ENCODE assay signal across 13 cellular contexts in the genomic region with DNA sequence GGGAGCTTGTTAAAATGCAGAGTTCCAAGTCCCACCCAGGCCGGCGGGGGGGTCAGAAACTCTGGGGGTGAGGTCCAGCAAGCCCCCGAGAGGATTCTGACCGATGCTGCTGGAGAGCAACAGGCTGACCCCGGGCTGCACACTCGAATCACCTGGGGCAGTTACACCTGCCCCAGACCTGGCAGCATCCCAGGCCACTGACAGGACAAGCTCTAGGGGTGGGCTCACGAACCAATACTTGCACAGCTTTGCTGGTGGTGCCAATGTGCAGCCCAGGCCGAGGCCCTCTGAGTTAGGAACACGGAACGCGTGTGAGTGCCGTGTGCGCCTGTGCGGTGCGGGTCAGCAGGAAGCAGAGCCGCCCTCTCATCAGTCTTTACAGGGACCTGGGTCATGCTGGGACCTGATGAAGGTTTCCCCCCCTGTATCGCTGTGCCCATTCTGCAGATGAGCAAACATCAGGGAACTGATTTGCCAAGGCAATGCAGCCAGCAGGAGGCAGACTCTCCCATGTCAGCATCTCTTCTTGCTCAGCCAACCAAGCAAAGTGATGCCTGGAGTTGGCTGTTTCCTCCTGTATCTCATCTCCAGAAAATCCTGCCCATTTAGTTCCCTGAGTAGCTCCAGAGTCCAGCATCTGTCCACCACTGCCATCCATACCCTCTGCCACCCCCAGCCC. TPM values are rescaled to one million over a fixed set of nuclear protein-coding genes. Genes with fewer than 3 reads are reported as not detected.
DNase-seq lines count a peak whose midpoint lies in the region; ATAC-seq and TF ChIP-seq lines count a peak whose summit lies in the region.
"Had no signal": no experiment of that assay in that cellular context is flagged by ENCODE, and none has a peak within 500 bp of the region (broad histone marks: within the 10 kb centered on the region; RNA-seq: fewer than 3 reads in every experiment).

No MANE protein-coding gene starts in this region.

- no peaks in the 10 kb centered on the region for H3K4me1 ChIP-seq in vagina

- H3K4me3 ChIP-seq in AG10803 (ENCODE audit: low read length) = no peak overlapping the region
- no peak overlapping the region for H3K4me3 ChIP-seq in GM12875 (ENCODE audit: low read depth, low read length)
- H3K4me3 ChIP-seq in fibroblast of pulmonary artery (replicated peaks; ENCODE audit: low read depth, low read length) = no peak overlapping the region
- no peak overlapping the region for H3K4me3 ChIP-seq in vagina

- TF ChIP-seq POLR2A in vagina (IDR thresholded peaks at IDR 0.05) = no peak

- no peak overlapping the region for H3K27ac ChIP-seq in vagina

- ATAC-seq in GM21619 (IDR thresholded peaks at IDR 0.05; ENCODE audit: unreplicated experiment) = no peak
- ATAC-seq: activated T-helper 17 cell treated with anti-CD3 and anti-CD28 coated beads, Interleukin-2, amount 50 U/mL, for 72 hours; stimulated activated naive CD8-positive, alpha-beta T cell treated with anti-CD3 and anti-CD28 coated beads, Interleukin-15, amount 100 ng/mL, for 72 hours had no signal

- peaks cover 10% of the 10 kb centered on the region for H3K9me3 ChIP-seq in vagina

- H3K27me3 ChIP-seq in vagina = no peaks in the 10 kb centered on the region

- intact Hi-C loops in vagina (cut with DNase I) = no loop called here

- H3K36me3 ChIP-seq in vagina = no peaks in the 10 kb centered on the region

- peak; percentile 9; the same call in 1 of the 2 replicates for TF ChIP-seq CTCF in AG10803 (conservative IDR thresholded peaks at IDR 0.05; ENCODE audit: low read length)
- peak; percentile 51 for TF ChIP-seq CTCF in GM12875 (IDR thresholded peaks at IDR 0.05; ENCODE audit: borderline replicate concordance, insufficient read depth, low read depth, low read length)
- TF ChIP-seq CTCF in fibroblast of pulmonary artery (IDR thresholded peaks at IDR 0.05; ENCODE audit: low read length, missing control alignments) = peak; percentile 36
- no peak for TF ChIP-seq CTCF in vagina (IDR thresholded peaks at IDR 0.05)

- DNase-seq in AG10803 (ENCODE audit: low read depth) (no peak), T follicular helper cell (ENCODE audit: low read depth) (peak; percentile 7), fibroblast of pulmonary artery (ENCODE audit: low read depth) (peak; percentile 29), vagina (ENCODE audit: extremely low spot score in 2 of 2) (no peak), 8988T (no peak), cerebellar cortex (ENCODE audit: low spot score) (no peak)
- DNase-seq: NCI-H1092 treated with DMSO at 0.1 percent for 48 hours; Right ventricle myocardium superior; stimulated activated naive CD8-positive, alpha-beta T cell treated with anti-CD3 and anti-CD28 coated beads, Interleukin-15, amount 100 ng/mL, for 72 hours had no signal

RNA-seq across cellular contexts. Expression of a gene that starts 16.3 kb away (rescaled TPM):
- total RNA-seq in vagina = not detected
- total RNA-seq: activated T-helper 17 cell treated with anti-CD3 and anti-CD28 coated beads, Interleukin-2, amount 50 U/mL, for 72 hours; fibroblast of lung; Right ventricle myocardium superior had no signal

RNA-seq across cellular contexts. Expression of a gene that starts 43.3 kb away (rescaled TPM):
- 12.0 TPM for total RNA-seq in vagina
- total RNA-seq: activated T-helper 17 cell treated with anti-CD3 and anti-CD28 coated beads, Interleukin-2, amount 50 U/mL, for 72 hours; fibroblast of lung; Right ventricle myocardium superior had no signal

RNA-seq across cellular contexts. Expression of a gene that starts 58.4 kb away (rescaled TPM):
- total RNA-seq in vagina = 2.0 TPM
- total RNA-seq: activated T-helper 17 cell treated with anti-CD3 and anti-CD28 coated beads, Interleukin-2, amount 50 U/mL, for 72 hours had no signal

Comparison
In these comparisons a context has a peak if more than half of its experiments do, and no peak if none do; other contexts are left out.
1. DNase-seq: peak in T follicular helper cell (single experiment) and fibroblast of pulmonary artery (single experiment); none in AG10803 (single experiment), vagina (0 of 2), 8988T (single experiment) and cerebellar cortex (single experiment).
2. CTCF ChIP-seq: peak in AG10803 (single experiment), GM12875 (single experiment) and fibroblast of pulmonary artery (single experiment); none in vagina (0 of 3).